Comparison of ENCODE assay signal across 1 cellular context in genomic region chr1:234724517-234725176, GRCh38.
TF ChIP-seq lines count a peak whose summit lies in the region.

No MANE protein-coding gene starts in this region.

TF ChIP-seq in K562, 482 proteins besides CTCF, POLR2A, EP300 and RAD21 (continued from another document and continues in another):
- 0 out of 2 replicates have a peak, but pooled peaks have one; percentile 63 for TF ChIP-seq ELK3 (CRISPR knock-in tag; IDR thresholded peaks at IDR 0.05)
- no peak for TF ChIP-seq CHD7 (IDR thresholded peaks at IDR 0.05; ENCODE audit: low read depth, low read length)
- TF ChIP-seq CHD2 (IDR thresholded peaks at IDR 0.05; ENCODE audit: low read depth, low read length): no peak
- TF ChIP-seq ZFP91 (CRISPR knock-in tag; IDR thresholded peaks at IDR 0.05): peak; percentile 54; the same call in 1 of the 2 replicates
- no peak for TF ChIP-seq CHD4 (IDR thresholded peaks at IDR 0.05; ENCODE audit: insufficient read depth, insufficient replicate concordance, low read depth, low read length, poor library complexity, severe bottlenecking)
- no peak for TF ChIP-seq NKRF (IDR thresholded peaks at IDR 0.05; ENCODE audit: borderline replicate concordance)
- peak; percentile 73; the same call in 1 of the 2 replicates for TF ChIP-seq ELF2 (CRISPR knock-in tag; IDR thresholded peaks at IDR 0.05)
- no peak for TF ChIP-seq ZMIZ1 (IDR thresholded peaks at IDR 0.05; ENCODE audit: low read depth in 2 of 2, low read length in 2 of 2)
- TF ChIP-seq HMGXB4 (CRISPR knock-in tag; IDR thresholded peaks at IDR 0.05): no peak; the same call in 1 of the 2 replicates
- no peak for TF ChIP-seq NEUROD1 (IDR thresholded peaks at IDR 0.05; ENCODE audit: borderline replicate concordance, low read depth, low read length, partially characterized antibody)
- TF ChIP-seq NCOR1 (IDR thresholded peaks at IDR 0.05): no peak
- TF ChIP-seq ZKSCAN1 (IDR thresholded peaks at IDR 0.05; ENCODE audit: low read depth, low read length): no peak
- TF ChIP-seq PKNOX1 (IDR thresholded peaks at IDR 0.05): no peak
- no peak for TF ChIP-seq HLTF (IDR thresholded peaks at IDR 0.05)
- TF ChIP-seq TCF3 (CRISPR knock-in tag; IDR thresholded peaks at IDR 0.05): no peak; the same call in 1 of the 2 replicates
- no peak for TF ChIP-seq ATF6 (CRISPR knock-in tag; IDR thresholded peaks at IDR 0.05)
- TF ChIP-seq ZC3H8 (IDR thresholded peaks at IDR 0.05): no peak
- peak; percentile 51 for TF ChIP-seq ESRRA (IDR thresholded peaks at IDR 0.05; ENCODE audit: borderline replicate concordance, low read depth)
- peak; percentile 14; the same call in 1 of the 2 replicates for TF ChIP-seq KLF13 (tag; IDR thresholded peaks at IDR 0.05; ENCODE audit: borderline replicate concordance, low read depth)
- no peak; a peak in 3 of 4 replicates for TF ChIP-seq TBL1XR1 (IDR thresholded peaks at IDR 0.05; ENCODE audit: low read length in 2 of 2)
- TF ChIP-seq FOXJ2 (tag; IDR thresholded peaks at IDR 0.05): peak; percentile 100
- TF ChIP-seq NFIC (IDR thresholded peaks at IDR 0.05): no peak
- TF ChIP-seq MTA2 (IDR thresholded peaks at IDR 0.05; ENCODE audit: low read depth): no peak
